Comparison of ENCODE assay signal across 8 cellular contexts in the genomic region with DNA sequence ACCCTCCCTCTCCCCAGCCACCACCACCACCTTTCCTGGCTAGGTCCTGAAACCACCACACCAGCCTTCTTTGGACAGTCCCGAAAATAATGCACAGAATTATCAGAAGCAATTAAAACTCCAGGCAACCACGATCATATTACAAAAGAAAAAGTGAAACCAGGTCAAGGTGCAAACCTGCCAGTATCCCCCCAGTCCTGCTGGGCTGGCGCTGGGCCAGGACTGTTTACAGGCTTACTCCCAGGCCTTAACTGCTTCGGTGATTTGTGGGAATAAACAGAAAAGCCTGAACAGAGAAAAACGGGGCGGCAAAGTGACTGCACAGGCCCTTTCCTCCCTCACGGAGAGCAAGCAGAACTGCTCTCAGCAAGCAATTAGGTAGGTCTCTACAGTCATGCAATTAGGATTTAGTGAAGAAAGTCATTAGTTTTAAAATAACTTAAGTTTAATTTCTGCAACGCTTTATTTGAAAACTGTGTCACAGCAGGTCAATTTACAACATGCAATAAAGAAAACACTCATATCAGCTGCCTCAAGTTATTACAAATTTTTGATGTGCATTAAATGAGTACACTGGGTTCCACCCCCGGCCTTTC. TPM values are rescaled to one million over a fixed set of nuclear protein-coding genes. Genes with fewer than 3 reads are reported as not detected.
DNase-seq lines count a peak whose midpoint lies in the region; ATAC-seq and TF ChIP-seq lines count a peak whose summit lies in the region.

No MANE protein-coding gene starts in this region.

- no peak overlapping the region; the same call in 1 of the 2 replicates for H3K9ac ChIP-seq in OCI-LY1 (ENCODE audit: low read length)

- no peaks in the 10 kb centered on the region for H3F3A ChIP-seq in OCI-LY1 (ENCODE audit: insufficient read depth, low read length)

- peaks cover 11% of the 10 kb centered on the region; the same call in 1 of the 2 replicates for H3K27me3 ChIP-seq in OCI-LY1 (ENCODE audit: insufficient read depth, low read length)

- no peaks in the 10 kb centered on the region for H3K79me2 ChIP-seq in OCI-LY1 (ENCODE audit: insufficient read depth, low read length)

- H3K4me1 ChIP-seq in OCI-LY1 (ENCODE audit: insufficient read depth, low read length, severe bottlenecking): peaks cover 21% of the 10 kb centered on the region

- 0 out of 2 replicates have a peak, but pooled peaks cover 4% of the 10 kb centered on the region for H3K9me3 ChIP-seq in OCI-LY1 (ENCODE audit: low read length)

- peak overlapping the region; percentile 92 for H3K4me3 Mint-ChIP-seq in activated naive CD8-positive, alpha-beta T cell

- no peaks in the 10 kb centered on the region for H3K9me2 ChIP-seq in OCI-LY1 (ENCODE audit: low read depth, low read length)

- peaks cover 44% of the 10 kb centered on the region for H3K4me1 Mint-ChIP-seq in activated naive CD8-positive, alpha-beta T cell (ENCODE audit: low read depth)

- H2AFZ ChIP-seq in OCI-LY1 (ENCODE audit: low read length): no peak overlapping the region

- no peaks in the 10 kb centered on the region for H3K9me3 Mint-ChIP-seq in activated naive CD8-positive, alpha-beta T cell (ENCODE audit: low read depth)

- H3K36me3 ChIP-seq in OCI-LY1 (ENCODE audit: insufficient read depth, low read length): no peaks in the 10 kb centered on the region; the same call in 1 of the 2 replicates

- no peak overlapping the region for H3K27ac ChIP-seq in OCI-LY1 (ENCODE audit: low read depth, low read length, poor library complexity, severe bottlenecking)

- H3K36me3 Mint-ChIP-seq in activated naive CD8-positive, alpha-beta T cell: no peaks in the 10 kb centered on the region

- H3K4me3 ChIP-seq in OCI-LY1 (ENCODE audit: low read depth, low read length, poor library complexity, severe bottlenecking): peak overlapping the region; percentile 43
- peak overlapping the region; percentile 46 for H3K4me3 ChIP-seq in iPS-11a (ENCODE audit: low read depth, low read length)
- peak overlapping the region; percentile 50 for H3K4me3 ChIP-seq in skeletal muscle cell (ENCODE audit: low read depth, low read length)

- peak overlapping the region; percentile 86 for H3K27ac Mint-ChIP-seq in activated naive CD8-positive, alpha-beta T cell

- DNase-seq in DMS153 treated with DMSO at 0.1 percent for 48 hours (lab: John Stamatoyannopoulos, UW; ENCODE audit: unreplicated experiment) (peak; percentile 20), DMS153 (lab: John Stamatoyannopoulos, UW) (no peak), skeletal muscle cell (ENCODE audit: low read depth) (no peak), occipital lobe (lab: John Stamatoyannopoulos, UW) (no peak)

- no peaks in the 10 kb centered on the region for H3K27me3 Mint-ChIP-seq in activated naive CD8-positive, alpha-beta T cell

- H4K20me1 ChIP-seq in OCI-LY1 (ENCODE audit: insufficient read depth, low read length): no peaks in the 10 kb centered on the region

- no peak for ATAC-seq in HG02885 (IDR thresholded peaks at IDR 0.05; ENCODE audit: poor library complexity, unreplicated experiment)

- no peak for TF ChIP-seq CTCF in OCI-LY1 (IDR thresholded peaks at IDR 0.05; ENCODE audit: low read length)

- peak overlapping the region; percentile 60 for H3K4me2 ChIP-seq in OCI-LY1 (ENCODE audit: low read length)

RNA-seq across cellular contexts. Expression of a gene that starts 1.3 kb away (rescaled TPM):
- total RNA-seq in occipital lobe: 30.9 TPM
